Comparison of ENCODE assay signal across 17 cellular contexts in genomic region chr2:236919209-236919608, GRCh38.
A peak's percentile ranks its signal among the peaks of the same experiment; 100 is the strongest.
DNase-seq lines count a peak whose midpoint lies in the region; ATAC-seq and TF ChIP-seq lines count a peak whose summit lies in the region.
"Had no signal": no experiment of that assay in that cellular context is flagged by ENCODE, and none has a peak within 500 bp of the region (broad histone marks: within the 10 kb centered on the region; RNA-seq: fewer than 3 reads in every experiment).

No MANE protein-coding gene starts in this region.

- no peaks in the 10 kb centered on the region for H3K9me3 ChIP-seq in upper lobe of right lung
- H3K9me3 ChIP-seq: heart left ventricle, thyroid gland had no signal

- ATAC-seq in left cardiac atrium: peak in 1 of 2 donors; percentile 52
- ATAC-seq in upper lobe of right lung: peak; percentile 57
- ATAC-seq: activated T-cell treated with anti-CD3 and anti-CD28 coated beads, Interleukin-2, amount 50 U/mL, for 4 hours had no signal

- DNase-seq in left cardiac atrium (peak; percentile 37), cardiac septum (ENCODE audit: low spot score) (no peak), SKM-1 (lab: John Stamatoyannopoulos, UW; ENCODE audit: unreplicated experiment) (peak; percentile 38), fibroblast of peridontal ligament (ENCODE audit: extremely low read depth) (peak; percentile 40), upper lobe of right lung (no peak), SHP77 (lab: John Stamatoyannopoulos, UW) (no peak), posterior vena cava (ENCODE audit: low spot score) (no peak)
- no peak for DNase-seq in stimulated activated CD4-positive, alpha-beta T cell treated with anti-CD3 and anti-CD28 coated beads, Interleukin-2, amount 100 ng/mL, for 24 hours
- DNase-seq: ACHN; activated CD4-positive, CD25-positive, alpha-beta regulatory T cell treated with anti-CD3 and anti-CD28 coated beads, Interleukin-2, amount 50 U/mL, for 72 hours; activated T-cell treated with anti-CD3 and anti-CD28 coated beads, Interleukin-2, amount 50 U/mL, for 4 hours; amygdala; Calu3; heart left ventricle; NCI-H1417; NCI-H526; thyroid gland had no signal

- H3K4me3 ChIP-seq in upper lobe of right lung: no peak overlapping the region
- H3K4me3 ChIP-seq: heart left ventricle, thyroid gland had no signal

- no peaks in the 10 kb centered on the region for H3K4me1 ChIP-seq in upper lobe of right lung

- no peaks in the 10 kb centered on the region for H3K36me3 ChIP-seq in upper lobe of right lung
- H3K36me3 ChIP-seq: heart left ventricle, thyroid gland had no signal

- H3K27ac ChIP-seq in upper lobe of right lung: no peak overlapping the region
- H3K27ac ChIP-seq: heart left ventricle, thyroid gland had no signal

- intact Hi-C loops in left cardiac atrium (cut with DNase I): no loop called here
- intact Hi-C loops in cardiac septum (cut with DNase I): no loop called here
- intact Hi-C loops in upper lobe of right lung (cut with DNase I): no loop called here
- intact Hi-C loops in posterior vena cava (cut with DNase I): loop anchor here in 1 of 2 donors (1.0 kb wide), 1 partner anchor 93 kb away; no protein-coding TSS in a partner anchor

- no peaks in the 10 kb centered on the region for H3K27me3 ChIP-seq in upper lobe of right lung
- H3K27me3 ChIP-seq: heart left ventricle, thyroid gland had no signal

- TF ChIP-seq CTCF in upper lobe of right lung (IDR thresholded peaks at IDR 0.05): no peak

Comparison
In these comparisons a context has a peak if more than half of its experiments do, and no peak if none do; other contexts are left out.
1. DNase-seq: peak in left cardiac atrium (single experiment), SKM-1 (single experiment) and fibroblast of peridontal ligament (single experiment); none in cardiac septum (single experiment), upper lobe of right lung (single experiment), stimulated activated CD4-positive, alpha-beta T cell treated with anti-CD3 and anti-CD28 coated beads, Interleukin-2, amount 100 ng/mL, for 24 hours (0 of 2), SHP77 (0 of 2) and posterior vena cava (single experiment).